ENCODE assay signal across 15 cellular contexts in genomic region chr17:14330492-14330920, GRCh38. TPM values are rescaled to one million over a fixed set of nuclear protein-coding genes. Genes with fewer than 3 reads are reported as not detected.
DNase-seq lines count a peak whose midpoint lies in the region; ATAC-seq and TF ChIP-seq lines count a peak whose summit lies in the region.
"Had no signal": no experiment of that assay in that cellular context is flagged by ENCODE, and none has a peak within 500 bp of the region (broad histone marks: within the 10 kb centered on the region; RNA-seq: fewer than 3 reads in every experiment).

No MANE protein-coding gene starts in this region.

- H4K91ac ChIP-seq in mesenchymal stem cell (ENCODE audit: low read length), result no peak overlapping the region

- peak overlapping the region; percentile 65 for H4K8ac ChIP-seq in mesenchymal stem cell (ENCODE audit: low read length)

- H2AK5ac ChIP-seq in mesenchymal stem cell (ENCODE audit: low read length, severe bottlenecking), result no peak overlapping the region

- ATAC-seq in HG02852 (IDR thresholded peaks at IDR 0.05; ENCODE audit: unreplicated experiment), result no peak
- ATAC-seq: gastrocnemius medialis, left lung had no signal

- POLR2A ChIA-PET in HEK293 (lab: Yijun Ruan, JAX), result no interaction called here

- H3K79me1 ChIP-seq in mesenchymal stem cell (replicated peaks; ENCODE audit: low read length, poor library complexity, severe bottlenecking), result no peaks in the 10 kb centered on the region

- TF ChIP-seq EP300 in sigmoid colon (IDR thresholded peaks at IDR 0.05), result no peak

- H3K4me2 ChIP-seq in mesenchymal stem cell (ENCODE audit: low read length, poor library complexity, severe bottlenecking), result no peak overlapping the region

- no peak overlapping the region for H2AFZ ChIP-seq in mesenchymal stem cell (ENCODE audit: low read depth, low read length)

- 34% methylated on average over 7 of the region's 7 CpGs for WGBS in mesenchymal stem cell
- 48 to 53% methylated on average over 7 of the region's 7 CpGs for WGBS in sigmoid colon, 2 donors

- CTCF ChIA-PET in HEK293 (lab: Yijun Ruan, JAX), result interaction anchor here (0.7 kb wide), 3 partner anchors 30 to 1299 kb away, joined by 3 read pairs; no protein-coding TSS in a partner anchor

- H3K4me3 ChIP-seq in HEK293 (ENCODE audit: low read depth, low read length), result no peak overlapping the region
- H3K4me3 ChIP-seq in coronary artery, result no peak overlapping the region
- H3K4me3 ChIP-seq in mesenchymal stem cell (ENCODE audit: insufficient read depth in 1 of 2, low read depth in 1 of 2, low read length in 2 of 2), result peak overlapping the region in 1 of 2 experiments; percentile 1
- no peak overlapping the region for H3K4me3 ChIP-seq in sigmoid colon
- H3K4me3 ChIP-seq: gastrocnemius medialis, left lung, thoracic aorta had no signal

- peak overlapping the region in 1 of 2 experiments; percentile 31 for H2BK12ac ChIP-seq in mesenchymal stem cell (ENCODE audit: low read length in 2 of 2)

- intact Hi-C loops in sigmoid colon (cut with DNase I), result no loop called here

- H2BK15ac ChIP-seq in mesenchymal stem cell (ENCODE audit: low read depth, poor library complexity, severe bottlenecking), result no peak overlapping the region

- H2BK120ac ChIP-seq in mesenchymal stem cell (ENCODE audit: low read depth, low read length), result peak overlapping the region; percentile 7

- H3K36me3 ChIP-seq in HEK293 (ENCODE audit: control insufficient read depth in 2 of 2, insufficient read depth in 1 of 2, low read length in 2 of 2) (no peaks in the 10 kb centered on the region), mesenchymal stem cell (ENCODE audit: control insufficient read depth in 1 of 2, insufficient read depth in 2 of 2, low read depth in 1 of 2, low read length in 2 of 2) (no peaks in the 10 kb centered on the region), sigmoid colon (no peaks in the 10 kb centered on the region)
- H3K36me3 ChIP-seq: BE2C, gastrocnemius medialis, left lung, thoracic aorta had no signal

- H3K9ac ChIP-seq in mesenchymal stem cell (ENCODE audit: low read length), result peak overlapping the region; percentile 57

- H3K27ac ChIP-seq in HEK293 (ENCODE audit: extremely low read depth, low read depth, low read length), result no peak overlapping the region
- no peak overlapping the region for H3K27ac ChIP-seq in coronary artery
- H3K27ac ChIP-seq in mesenchymal stem cell (ENCODE audit: low read length, poor library complexity, severe bottlenecking), result no peak overlapping the region
- H3K27ac ChIP-seq in sigmoid colon, result no peak overlapping the region
- H3K27ac ChIP-seq: gastrocnemius medialis, left lung, thoracic aorta had no signal

- no peak overlapping the region for H3K4ac ChIP-seq in mesenchymal stem cell (ENCODE audit: low read depth in 1 of 2, low read length in 2 of 2)

- peak; percentile 49 for DNase-seq in AG08396 (ENCODE audit: low spot score)
- DNase-seq in coronary artery (ENCODE audit: low spot score), result peak; percentile 50
- DNase-seq in mesenchymal stem cell, result peak; percentile 91
- DNase-seq in NCI-H1436 (lab: John Stamatoyannopoulos, UW), result no peak
- no peak for DNase-seq in sigmoid colon
- DNase-seq in NK-92 (lab: John Stamatoyannopoulos, UW; ENCODE audit: unreplicated experiment), result no peak
- DNase-seq: BE2C; central memory CD4-positive, alpha-beta T cell; gastrocnemius medialis; GF-D8; left lung; NCI-H187 had no signal

- H3K23ac ChIP-seq in mesenchymal stem cell (ENCODE audit: low read length in 2 of 2), result peak overlapping the region in 1 of 2 experiments; percentile 26

- H3K27me3 ChIP-seq in mesenchymal stem cell (ENCODE audit: control insufficient read depth in 1 of 2, insufficient read depth in 1 of 2, low read length in 2 of 2) (no peaks in the 10 kb centered on the region), sigmoid colon (peaks cover 0 to 3% (median 0%) of the 10 kb centered on the region in 3 donors)
- H3K27me3 ChIP-seq: BE2C, gastrocnemius medialis, left lung had no signal

- H3K9me3 ChIP-seq in HEK293 (ENCODE audit: control insufficient read depth, insufficient read depth, low read depth, low read length) (no peaks in the 10 kb centered on the region), mesenchymal stem cell (ENCODE audit: control insufficient read depth, low read length) (no peaks in the 10 kb centered on the region), sigmoid colon (no peaks in the 10 kb centered on the region)
- H3K9me3 ChIP-seq: BE2C, gastrocnemius medialis, left lung, thoracic aorta had no signal

- H3K18ac ChIP-seq in mesenchymal stem cell (ENCODE audit: low read depth in 1 of 2, low read length in 2 of 2), result peak overlapping the region in 1 of 2 experiments; percentile 71

- no peak for TF ChIP-seq POLR2A in sigmoid colon (IDR thresholded peaks at IDR 0.05)

- H3K4me1 ChIP-seq in HEK293 (ENCODE audit: control insufficient read depth, insufficient read depth, low read length), result peaks cover 13% of the 10 kb centered on the region
- H3K4me1 ChIP-seq in mesenchymal stem cell (ENCODE audit: control insufficient read depth, insufficient read depth, low read depth, low read length), result no peaks in the 10 kb centered on the region
- H3K4me1 ChIP-seq in sigmoid colon, result no peaks in the 10 kb centered on the region
- H3K4me1 ChIP-seq: BE2C, gastrocnemius medialis had no signal

- H3K14ac ChIP-seq in mesenchymal stem cell (ENCODE audit: low read length in 2 of 2), result no peak overlapping the region

- TF ChIP-seq CTCF in HEK293 (tag by site-specific recombination; IDR thresholded peaks at IDR 0.05) (no peak), coronary artery (IDR thresholded peaks at IDR 0.05) (no peak), sigmoid colon (IDR thresholded peaks at IDR 0.05) (no peak)

- H2BK5ac ChIP-seq in mesenchymal stem cell (ENCODE audit: low read depth, low read length, poor library complexity, severe bottlenecking), result no peak overlapping the region

TF ChIP-seq in HEK293, 187 proteins besides CTCF, POLR2A, EP300 and RAD21:
- TF ChIP-seq YY1 (tag by site-specific recombination; IDR thresholded peaks at IDR 0.05) (no peak), ZNF433 (tag by site-specific recombination; IDR thresholded peaks at IDR 0.05; ENCODE audit: low read depth) (no peak), ZNF529 (tag by site-specific recombination; IDR thresholded peaks at IDR 0.05; ENCODE audit: insufficient replicate concordance) (no peak), ZNF366 (tag by site-specific recombination; conservative IDR thresholded peaks at IDR 0.05) (no peak), ZNF16 (tag by site-specific recombination; IDR thresholded peaks at IDR 0.05; ENCODE audit: low read depth) (no peak), ZNF623 (tag by site-specific recombination; IDR thresholded peaks at IDR 0.05) (no peak)
- TF ChIP-seq, protein P1, sequence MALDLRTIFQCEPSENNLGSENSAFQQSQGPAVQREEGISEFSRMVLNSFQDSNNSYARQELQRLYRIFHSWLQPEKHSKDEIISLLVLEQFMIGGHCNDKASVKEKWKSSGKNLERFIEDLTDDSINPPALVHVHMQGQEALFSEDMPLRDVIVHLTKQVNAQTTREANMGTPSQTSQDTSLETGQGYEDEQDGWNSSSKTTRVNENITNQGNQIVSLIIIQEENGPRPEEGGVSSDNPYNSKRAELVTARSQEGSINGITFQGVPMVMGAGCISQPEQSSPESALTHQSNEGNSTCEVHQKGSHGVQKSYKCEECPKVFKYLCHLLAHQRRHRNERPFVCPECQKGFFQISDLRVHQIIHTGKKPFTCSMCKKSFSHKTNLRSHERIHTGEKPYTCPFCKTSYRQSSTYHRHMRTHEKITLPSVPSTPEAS (tag by site-specific recombination; IDR thresholded peaks at IDR 0.05), result 0 out of 2 replicates have a peak, but pooled peaks have one; percentile 27

RNA-seq across cellular contexts. Expression of gene HS3ST3B1, which starts 29.6 kb away (rescaled TPM):
- polyA plus RNA-seq in mesenchymal stem cell (2013, experiment 1 of 2), result 16.0 TPM
- polyA plus RNA-seq in mesenchymal stem cell (2013, experiment 2 of 2), result 15.8 TPM
- 1 to 10 TPM in 3 of 4 donors, under 1 TPM in 1; 0.66 to 1.8 (median 1.1) TPM for total RNA-seq in sigmoid colon
- 1 to 10 TPM in 1 of 3 donors, under 1 TPM in 2; 0.46 to 3.0 (median 0.60) TPM for polyA plus RNA-seq in sigmoid colon

Comparison
In these comparisons a context has a peak if more than half of its experiments do, and no peak if none do; other contexts are left out.
1. DNase-seq: peak in AG08396 (single experiment), coronary artery (single experiment) and mesenchymal stem cell (single experiment); none in NCI-H1436 (single experiment), sigmoid colon (single experiment) and NK-92 (single experiment).